Comparison of ENCODE assay signal across 8 cellular contexts in the genomic region with DNA sequence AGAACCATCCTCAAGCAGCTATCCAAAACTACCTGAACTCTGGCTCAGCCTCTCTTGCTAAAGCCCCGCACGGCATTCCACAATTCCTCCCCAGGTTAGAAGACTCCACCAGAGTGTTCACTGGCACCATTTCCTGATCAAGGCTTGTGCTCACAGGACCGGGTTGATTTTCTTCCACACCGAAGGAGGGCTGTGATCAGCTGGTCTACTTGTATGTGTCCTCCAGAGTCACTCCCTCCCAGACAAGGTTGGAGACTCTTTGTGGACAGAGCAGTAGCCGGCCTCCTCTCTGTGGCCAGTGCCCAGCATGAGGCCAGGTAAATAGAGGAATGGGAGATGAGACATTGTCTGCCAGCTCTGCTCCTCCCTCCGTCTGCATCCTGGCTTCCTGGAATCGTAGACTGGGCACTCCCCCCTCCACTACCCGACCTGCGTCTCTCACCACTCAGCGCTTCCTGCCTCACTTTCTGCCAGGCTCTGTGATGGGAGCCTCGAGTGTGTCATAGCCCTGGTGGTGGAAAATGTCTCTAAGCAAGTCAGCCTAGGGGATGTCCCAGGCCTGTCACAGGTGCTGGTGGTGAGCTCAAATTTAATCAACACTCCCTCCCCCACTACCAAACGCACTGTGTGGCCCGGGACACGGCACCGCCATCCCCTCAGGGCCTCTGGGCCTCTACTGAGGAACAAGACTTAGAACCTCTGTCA. TPM values are rescaled to one million over a fixed set of nuclear protein-coding genes. Genes with fewer than 3 reads are reported as not detected.
A peak's percentile ranks its signal among the peaks of the same experiment; 100 is the strongest.
DNase-seq lines count a peak whose midpoint lies in the region; ATAC-seq and TF ChIP-seq lines count a peak whose summit lies in the region.

No MANE protein-coding gene starts in this region.

- intact Hi-C loops in aorta (cut with DNase I) = no loop called here

- no peaks in the 10 kb centered on the region for H3K9me3 Mint-ChIP-seq in activated naive CD8-positive, alpha-beta T cell treated with anti-CD3 and anti-CD28 coated beads, Interleukin-2, amount 50 U/mL, for 24 hours
- no peaks in the 10 kb centered on the region for H3K9me3 Mint-ChIP-seq in natural killer cell treated with Interleukin-12 subunit alpha and Interleukin-12 subunit beta and Interleukin-15 and Interleukin-18, amount 100 ng/mL, for 72 hours
- no peaks in the 10 kb centered on the region for H3K9me3 Mint-ChIP-seq in nephron progenitor cell

- peak overlapping the region; percentile 76 for H3K4me3 Mint-ChIP-seq in activated naive CD8-positive, alpha-beta T cell treated with anti-CD3 and anti-CD28 coated beads, Interleukin-2, amount 50 U/mL, for 24 hours
- H3K4me3 Mint-ChIP-seq in natural killer cell treated with Interleukin-12 subunit alpha and Interleukin-12 subunit beta and Interleukin-15 and Interleukin-18, amount 100 ng/mL, for 72 hours = peak overlapping the region; percentile 85
- no peak overlapping the region for H3K4me3 Mint-ChIP-seq in nephron progenitor cell

- ATAC-seq in GM19023 (IDR thresholded peaks at IDR 0.05; ENCODE audit: unreplicated experiment) (peak; percentile 91), HG03097 (IDR thresholded peaks at IDR 0.05; ENCODE audit: low FRiP score, unreplicated experiment) (peak; percentile 78), aorta (ENCODE audit: low FRiP score) (peak; percentile 64)
- peak; percentile 97 for ATAC-seq in activated naive CD8-positive, alpha-beta T cell treated with anti-CD3 and anti-CD28 coated beads, Interleukin-2, amount 50 U/mL, for 24 hours
- ATAC-seq in natural killer cell treated with Interleukin-12 subunit alpha and Interleukin-12 subunit beta and Interleukin-15 and Interleukin-18, amount 100 ng/mL, for 72 hours = peak; percentile 97

- H3K36me3 ChIP-seq in aorta (ENCODE audit: control insufficient read depth in 1 of 2, insufficient read depth in 2 of 2, low read length in 1 of 2) = no peaks in the 10 kb centered on the region

- H3K27me3 Mint-ChIP-seq in activated naive CD8-positive, alpha-beta T cell treated with anti-CD3 and anti-CD28 coated beads, Interleukin-2, amount 50 U/mL, for 24 hours = no peaks in the 10 kb centered on the region
- H3K27me3 Mint-ChIP-seq in natural killer cell treated with Interleukin-12 subunit alpha and Interleukin-12 subunit beta and Interleukin-15 and Interleukin-18, amount 100 ng/mL, for 72 hours = no peaks in the 10 kb centered on the region
- peaks cover 25% of the 10 kb centered on the region for H3K27me3 Mint-ChIP-seq in nephron progenitor cell (ENCODE audit: low read depth, poor library complexity)

- H3K27ac ChIP-seq in aorta (ENCODE audit: low read depth in 1 of 2, low read length in 2 of 2) = no peak overlapping the region

- no peak for TF ChIP-seq CTCF in nephron progenitor cell (IDR thresholded peaks at IDR 0.05)

- H3K4me1 Mint-ChIP-seq in activated naive CD8-positive, alpha-beta T cell treated with anti-CD3 and anti-CD28 coated beads, Interleukin-2, amount 50 U/mL, for 24 hours = peaks cover 87% of the 10 kb centered on the region
- H3K4me1 Mint-ChIP-seq in natural killer cell treated with Interleukin-12 subunit alpha and Interleukin-12 subunit beta and Interleukin-15 and Interleukin-18, amount 100 ng/mL, for 72 hours (ENCODE audit: low read depth in 2 of 2) = peaks cover 66 to 70% of the 10 kb centered on the region in 2 donors
- H3K4me1 Mint-ChIP-seq in nephron progenitor cell = peaks cover 39% of the 10 kb centered on the region

- H3K36me3 Mint-ChIP-seq in activated naive CD8-positive, alpha-beta T cell treated with anti-CD3 and anti-CD28 coated beads, Interleukin-2, amount 50 U/mL, for 24 hours (ENCODE audit: low read depth) = peaks cover 16% of the 10 kb centered on the region
- no peaks in the 10 kb centered on the region for H3K36me3 Mint-ChIP-seq in natural killer cell treated with Interleukin-12 subunit alpha and Interleukin-12 subunit beta and Interleukin-15 and Interleukin-18, amount 100 ng/mL, for 72 hours
- no peaks in the 10 kb centered on the region for H3K36me3 Mint-ChIP-seq in nephron progenitor cell (ENCODE audit: low read depth)

- no peaks in the 10 kb centered on the region for H3K27me3 ChIP-seq in aorta (ENCODE audit: control insufficient read depth in 1 of 2, insufficient read depth in 2 of 2, low read length in 1 of 2)

- H3K9me3 ChIP-seq in aorta (ENCODE audit: control insufficient read depth, low read length) = no peaks in the 10 kb centered on the region

- peak; percentile 85 to 99 (median 91) for DNase-seq in T-helper 1 cell
- peak; percentile 87 for DNase-seq in activated naive CD8-positive, alpha-beta T cell treated with anti-CD3 and anti-CD28 coated beads, Interleukin-2, amount 50 U/mL, for 24 hours
- DNase-seq in natural killer cell treated with Interleukin-12 subunit alpha and Interleukin-12 subunit beta and Interleukin-15 and Interleukin-18, amount 100 ng/mL, for 72 hours (ENCODE audit: low spot score) = peak; percentile 94
- peak in 1 of 2 donors; percentile 66 for DNase-seq in aorta
- no peak for DNase-seq in NCI-H774 (lab: John Stamatoyannopoulos, UW)
- DNase-seq in nephron progenitor cell = no peak

- H3K27ac Mint-ChIP-seq in activated naive CD8-positive, alpha-beta T cell treated with anti-CD3 and anti-CD28 coated beads, Interleukin-2, amount 50 U/mL, for 24 hours = peak overlapping the region; percentile 96
- H3K27ac Mint-ChIP-seq in natural killer cell treated with Interleukin-12 subunit alpha and Interleukin-12 subunit beta and Interleukin-15 and Interleukin-18, amount 100 ng/mL, for 72 hours = peak overlapping the region; percentile 100
- no peak overlapping the region for H3K27ac Mint-ChIP-seq in nephron progenitor cell

- WGBS in aorta, 2 donors = 33% methylated on average over 15 of the region's 15 CpGs

- no peak overlapping the region for H3K4me3 ChIP-seq in aorta (ENCODE audit: low read length in 2 of 2)

- H3K4me1 ChIP-seq in aorta (ENCODE audit: control insufficient read depth in 1 of 2, insufficient read depth in 2 of 2, low read length in 2 of 2) = no peaks in the 10 kb centered on the region

RNA-seq across cellular contexts. Expression of a gene that starts 12.5 kb away (rescaled TPM):
- total RNA-seq in natural killer cell treated with Interleukin-12 subunit alpha and Interleukin-12 subunit beta and Interleukin-15 and Interleukin-18, amount 100 ng/mL, for 72 hours = 1 to 10 TPM; 1.8 to 1.9 TPM
- not detected for total RNA-seq in aorta
- not detected for polyA plus RNA-seq in aorta

RNA-seq across cellular contexts. Expression of a gene that starts 27.7 kb away (rescaled TPM):
- 100 to 1,000 TPM; 508 to 635 TPM for total RNA-seq in natural killer cell treated with Interleukin-12 subunit alpha and Interleukin-12 subunit beta and Interleukin-15 and Interleukin-18, amount 100 ng/mL, for 72 hours
- 1 to 10 TPM; 2.0 to 4.5 TPM for total RNA-seq in aorta
- polyA plus RNA-seq in aorta = 1 to 10 TPM in 1 of 2 donors, under 1 TPM in 1; 0.23 to 1.3 TPM

Comparison
In these comparisons a context has a peak if more than half of its experiments do, and no peak if none do; other contexts are left out.
1. DNase-seq: peak in T-helper 1 cell (5 of 5), activated naive CD8-positive, alpha-beta T cell treated with anti-CD3 and anti-CD28 coated beads, Interleukin-2, amount 50 U/mL, for 24 hours (single experiment) and natural killer cell treated with Interleukin-12 subunit alpha and Interleukin-12 subunit beta and Interleukin-15 and Interleukin-18, amount 100 ng/mL, for 72 hours (single experiment); none in NCI-H774 (single experiment) and nephron progenitor cell (single experiment).
2. RNA of a gene that starts 27.7 kb away (total RNA-seq): 508 to 635 TPM in natural killer cell treated with Interleukin-12 subunit alpha and Interleukin-12 subunit beta and Interleukin-15 and Interleukin-18, amount 100 ng/mL, for 72 hours; 2.0 to 4.5 TPM in aorta; every median in the first group is over 10 times any median in the second.
3. Peak in every context shown above with its lines, with median percentiles within 50 percentile points of each other: ATAC-seq.